ENCODE assay signal across 10 cellular contexts in the genomic region with DNA sequence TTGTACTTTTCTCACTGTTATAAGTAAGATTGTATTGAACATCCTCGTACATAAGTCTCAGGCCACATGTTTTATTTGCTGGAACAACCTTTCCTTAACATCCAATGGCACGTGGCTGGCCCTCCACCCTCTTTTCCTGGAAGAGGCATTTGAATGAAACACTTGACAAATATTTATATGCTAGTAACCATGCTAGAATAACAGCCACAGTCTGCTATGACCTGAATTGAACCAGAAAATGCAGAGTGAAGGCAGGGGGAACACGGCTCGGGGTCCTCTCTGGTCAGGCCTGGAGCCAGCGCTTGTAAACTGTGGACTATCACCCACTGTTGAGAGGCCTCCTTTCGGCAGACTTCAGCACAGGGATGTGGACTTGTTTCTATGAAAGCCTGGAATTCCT.
DNase-seq lines count a peak whose midpoint lies in the region; ATAC-seq, FAIRE-seq and TF ChIP-seq lines count a peak whose summit lies in the region.
"Had no signal": no experiment of that assay in that cellular context is flagged by ENCODE, and none has a peak within 500 bp of the region (broad histone marks: within the 10 kb centered on the region; RNA-seq: fewer than 3 reads in every experiment).

No MANE protein-coding gene starts in this region.

- no peak overlapping the region for H3K27ac Mint-ChIP-seq in naive thymus-derived CD8-positive, alpha-beta T cell
- no peak overlapping the region for H3K27ac Mint-ChIP-seq in glutamatergic neuron (ENCODE audit: unreplicated experiment)
- H3K27ac Mint-ChIP-seq: dendritic cell treated with granulocyte-macrophage colony-stimulating factor and Interleukin-4, amounts not matched to agents 40 ng/mL and 50 ng/mL, for 4 days had no signal

- peaks cover 1 to 15% (median 7%) of the 10 kb centered on the region in 5 donors for H3K27me3 Mint-ChIP-seq in naive thymus-derived CD8-positive, alpha-beta T cell
- no peaks in the 10 kb centered on the region for H3K27me3 Mint-ChIP-seq in glutamatergic neuron (ENCODE audit: unreplicated experiment)

- FAIRE-seq in GM12891 (lab: Jason Lieb, UNC): no peak

- no peak for TF ChIP-seq CTCF in glutamatergic neuron (IDR thresholded peaks at IDR 0.05; ENCODE audit: partially characterized antibody, unreplicated experiment)

- H3K4me3 Mint-ChIP-seq in naive thymus-derived CD8-positive, alpha-beta T cell: no peak overlapping the region
- H3K4me3 Mint-ChIP-seq in glutamatergic neuron (ENCODE audit: unreplicated experiment): no peak overlapping the region
- H3K4me3 Mint-ChIP-seq: dendritic cell treated with granulocyte-macrophage colony-stimulating factor and Interleukin-4, amounts not matched to agents 40 ng/mL and 50 ng/mL, for 4 days had no signal

- ATAC-seq in left ventricle myocardium superior (peak; percentile 47), GM21423 (IDR thresholded peaks at IDR 0.05; ENCODE audit: unreplicated experiment) (no peak)
- ATAC-seq in naive thymus-derived CD8-positive, alpha-beta T cell: no peak

- POLR2A ChIA-PET in naive thymus-derived CD8-positive, alpha-beta T cell (lab: Charles Lee): no interaction called here

- no peaks in the 10 kb centered on the region for H3K36me3 Mint-ChIP-seq in naive thymus-derived CD8-positive, alpha-beta T cell
- H3K36me3 Mint-ChIP-seq in glutamatergic neuron (ENCODE audit: unreplicated experiment): peaks cover 5% of the 10 kb centered on the region

- intact Hi-C loops in left ventricle myocardium superior (cut with micrococcal nuclease): no loop called here

- DNase-seq in AG08395 (ENCODE audit: low spot score) (peak; percentile 44), astrocyte of the hippocampus (ENCODE audit: low read depth, low spot score) (peak; percentile 15), left ventricle myocardium superior (peak; percentile 43), pulmonary artery endothelial cell (ENCODE audit: low read depth, low spot score) (peak; percentile 65), GM12891 (ENCODE audit: insufficient read length, low spot score) (no peak), glutamatergic neuron (no peak)
- DNase-seq in naive thymus-derived CD8-positive, alpha-beta T cell: no peak
- DNase-seq: PC-9 had no signal

- H3K9me3 Mint-ChIP-seq in naive thymus-derived CD8-positive, alpha-beta T cell: peaks cover 0 to 2% (median 0%) of the 10 kb centered on the region in 9 donors
- no peaks in the 10 kb centered on the region for H3K9me3 Mint-ChIP-seq in glutamatergic neuron (ENCODE audit: unreplicated experiment)

- TF ChIP-seq POLR2A in GM12891 (IDR thresholded peaks at IDR 0.05; ENCODE audit: low read depth, low read length): no peak

- H3K4me1 Mint-ChIP-seq in naive thymus-derived CD8-positive, alpha-beta T cell: peaks cover 0 to 3% (median under 1%) of the 10 kb centered on the region in 4 donors
- peaks cover 14% of the 10 kb centered on the region for H3K4me1 Mint-ChIP-seq in glutamatergic neuron (ENCODE audit: low read depth, unreplicated experiment)

TF ChIP-seq in GM12891, 5 proteins besides CTCF, POLR2A, EP300 and RAD21:
- TF ChIP-seq SPI1 (IDR thresholded peaks at IDR 0.05; ENCODE audit: low read depth, low read length): no peak
- no peak for TF ChIP-seq PAX5 (IDR thresholded peaks at IDR 0.05; ENCODE audit: insufficient read depth, low read length, severe bottlenecking)
- TF ChIP-seq POU2F2 (IDR thresholded peaks at IDR 0.05; ENCODE audit: low read depth, low read length): no peak
- TF ChIP-seq POLR2AphosphoS5 (IDR thresholded peaks at IDR 0.05; ENCODE audit: low read depth, low read length): no peak
- TF ChIP-seq TAF1 (IDR thresholded peaks at IDR 0.05; ENCODE audit: low read depth, low read length): no peak
TF ChIP-seq in GM12891: peak in this region for 0.

Comparison
In these comparisons a context has a peak if more than half of its experiments do, and no peak if none do; other contexts are left out.
1. DNase-seq: peak in AG08395 (single experiment), astrocyte of the hippocampus (single experiment), left ventricle myocardium superior (single experiment) and pulmonary artery endothelial cell (single experiment); none in naive thymus-derived CD8-positive, alpha-beta T cell (0 of 10), GM12891 (single experiment) and glutamatergic neuron (single experiment).